In the genomic region with DNA sequence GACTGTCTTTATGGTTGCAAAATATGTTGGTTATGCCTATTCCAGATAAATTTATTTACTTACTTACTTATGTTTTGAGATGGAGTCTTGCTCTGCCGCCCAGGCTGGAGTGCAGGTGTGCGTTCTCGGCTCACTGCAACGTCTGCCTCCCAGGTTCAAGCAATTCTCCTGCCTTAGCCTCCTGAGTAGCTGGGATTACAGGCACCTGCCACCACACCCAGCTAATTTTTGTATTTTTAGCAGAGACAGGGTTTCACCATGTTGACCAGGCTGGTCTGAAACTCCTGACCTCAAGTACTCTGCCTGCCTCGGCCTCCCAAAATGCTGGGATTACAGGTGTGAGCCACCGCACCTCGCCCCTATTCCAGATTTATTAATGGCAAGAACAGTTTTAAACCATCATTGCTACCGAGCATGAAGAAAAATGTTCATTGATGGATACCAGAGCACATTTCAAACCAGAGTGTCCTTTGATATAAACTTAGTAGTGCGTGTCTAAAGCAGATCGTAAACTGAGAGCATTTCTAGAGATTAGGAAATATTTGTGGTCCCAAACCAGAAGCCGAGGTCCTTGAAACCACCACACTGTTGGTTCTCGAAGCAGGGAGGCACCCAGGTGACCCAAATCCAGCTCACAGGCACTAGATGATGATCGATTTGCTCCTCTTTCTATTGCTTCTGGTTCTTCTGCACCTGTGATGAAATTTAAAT, we compare ENCODE assay signal across 8 cellular contexts.
DNase-seq lines count a peak whose midpoint lies in the region; ATAC-seq, FAIRE-seq and TF ChIP-seq lines count a peak whose summit lies in the region.

No MANE protein-coding gene starts in this region.

- in situ Hi-C loops in transverse colon (cut with MboI; ENCODE audit: low pct_ligation_motif_present in 1 of 4, low pct_unique_long_range_greater_than_20kb in 1 of 4, low sequenced_read_pairs in 3 of 4): no loop called here

- TF ChIP-seq CTCF in kidney (IDR thresholded peaks at IDR 0.05; ENCODE audit: borderline replicate concordance, extremely low read depth, insufficient read depth) (no peak), transverse colon (IDR thresholded peaks at IDR 0.05) (no peak)

- H3K4me3 Mint-ChIP-seq in activated naive CD4-positive, alpha-beta T cell treated with anti-CD3 and anti-CD28 coated beads for 36 hours: peak overlapping the region; percentile 33
- H3K4me3 Mint-ChIP-seq in activated naive CD8-positive, alpha-beta T cell: peak overlapping the region; percentile 82

- FAIRE-seq in kidney (lab: Jason Lieb, UNC): no peak

- 74 to 78% methylated on average over 7 to 13 of the region's 13 CpGs for WGBS in transverse colon (ENCODE audit: low coverage in 1 of 2), 2 donors

- TF ChIP-seq POLR2A in transverse colon (IDR thresholded peaks at IDR 0.05): no peak

- no peak for TF ChIP-seq EP300 in transverse colon (IDR thresholded peaks at IDR 0.05; ENCODE audit: low read depth)

- H3K27ac ChIP-seq in kidney (ENCODE audit: low read depth in 2 of 2, low read length in 2 of 2): peak overlapping the region; percentile 37 to 85
- peak overlapping the region; percentile 64 to 76 (median 66) for H3K27ac ChIP-seq in transverse colon

- peaks cover 42% of the 10 kb centered on the region for H3K4me1 Mint-ChIP-seq in activated naive CD4-positive, alpha-beta T cell treated with anti-CD3 and anti-CD28 coated beads for 36 hours (ENCODE audit: low read depth)
- H3K4me1 Mint-ChIP-seq in activated naive CD8-positive, alpha-beta T cell (ENCODE audit: low read depth): peaks cover 68% of the 10 kb centered on the region

- CTCF ChIA-PET in activated naive CD4-positive, alpha-beta T cell treated with anti-CD3 and anti-CD28 coated beads for 36 hours (lab: Charles Lee): interaction anchor here (1.0 to 1.2 kb wide), 4 partner anchors 9 to 170 kb away, joined by 3 to 5 read pairs (median 3); no protein-coding TSS in a partner anchor

- no peaks in the 10 kb centered on the region for H3K27me3 Mint-ChIP-seq in activated naive CD4-positive, alpha-beta T cell treated with anti-CD3 and anti-CD28 coated beads for 36 hours (ENCODE audit: low read depth)
- no peaks in the 10 kb centered on the region for H3K27me3 Mint-ChIP-seq in activated naive CD8-positive, alpha-beta T cell

- H3K4me1 ChIP-seq in kidney (ENCODE audit: control insufficient read depth in 1 of 2, insufficient read depth in 1 of 2, low read depth in 1 of 2, low read length in 2 of 2) (peaks cover 3 to 18% of the 10 kb centered on the region in 2 donors), transverse colon (peaks cover 0 to 27% (median 3%) of the 10 kb centered on the region in 4 donors)

- DNase-seq in activated naive CD4-positive, alpha-beta T cell treated with anti-CD3 and anti-CD28 coated beads for 36 hours: peak; percentile 40
- no peak for DNase-seq in activated naive CD4-positive, alpha-beta T cell treated with Interleukin-2 at 50 U/mL for 16 hours
- DNase-seq in kidney: no peak
- no peak for DNase-seq in transverse colon
- DNase-seq in sciatic nerve (ENCODE audit: low spot score): no peak

- H3K36me3 ChIP-seq in kidney (ENCODE audit: control insufficient read depth in 1 of 2, insufficient read depth in 2 of 2, low read length in 2 of 2) (no peaks in the 10 kb centered on the region), transverse colon (no peaks in the 10 kb centered on the region)

- H3K9me3 Mint-ChIP-seq in activated naive CD4-positive, alpha-beta T cell treated with anti-CD3 and anti-CD28 coated beads for 36 hours: no peaks in the 10 kb centered on the region
- no peaks in the 10 kb centered on the region for H3K9me3 Mint-ChIP-seq in activated naive CD8-positive, alpha-beta T cell (ENCODE audit: low read depth)

- H3K9ac ChIP-seq in kidney (ENCODE audit: low read length in 2 of 2): peak overlapping the region in 1 of 2 donors; percentile 24

- H3K36me3 Mint-ChIP-seq in activated naive CD4-positive, alpha-beta T cell treated with anti-CD3 and anti-CD28 coated beads for 36 hours (ENCODE audit: low read depth): no peaks in the 10 kb centered on the region
- no peaks in the 10 kb centered on the region for H3K36me3 Mint-ChIP-seq in activated naive CD8-positive, alpha-beta T cell

- intact Hi-C loops in activated naive CD4-positive, alpha-beta T cell treated with anti-CD3 and anti-CD28 coated beads for 36 hours (cut with micrococcal nuclease): loop anchor here (2.0 to 10.0 kb wide), 3 partner anchors 30 to 266 kb away; a partner anchor contains a TSS
- intact Hi-C loops in kidney (cut with DNase I): no loop called here
- intact Hi-C loops in transverse colon (cut with DNase I; ENCODE audit: low total_unique reads): no loop called here
- intact Hi-C loops in sciatic nerve (cut with DNase I): no loop called here

- no peaks in the 10 kb centered on the region for H3K9me3 ChIP-seq in kidney (ENCODE audit: control insufficient read depth in 1 of 2, low read length in 2 of 2)
- H3K9me3 ChIP-seq in transverse colon: no peaks in the 10 kb centered on the region

- H3K4me3 ChIP-seq in kidney (ENCODE audit: low read length in 2 of 2): no peak overlapping the region
- no peak overlapping the region for H3K4me3 ChIP-seq in transverse colon

- H3K27ac Mint-ChIP-seq in activated naive CD4-positive, alpha-beta T cell treated with anti-CD3 and anti-CD28 coated beads for 36 hours: peak overlapping the region; percentile 64
- peak overlapping the region; percentile 81 for H3K27ac Mint-ChIP-seq in activated naive CD8-positive, alpha-beta T cell

- ATAC-seq in sciatic nerve (no peak), HG02759 (IDR thresholded peaks at IDR 0.05; ENCODE audit: unreplicated experiment) (no peak), GM21737 (IDR thresholded peaks at IDR 0.05; ENCODE audit: unreplicated experiment) (no peak)

- H3K27me3 ChIP-seq in transverse colon: no peaks in the 10 kb centered on the region
